In the genomic region with DNA sequence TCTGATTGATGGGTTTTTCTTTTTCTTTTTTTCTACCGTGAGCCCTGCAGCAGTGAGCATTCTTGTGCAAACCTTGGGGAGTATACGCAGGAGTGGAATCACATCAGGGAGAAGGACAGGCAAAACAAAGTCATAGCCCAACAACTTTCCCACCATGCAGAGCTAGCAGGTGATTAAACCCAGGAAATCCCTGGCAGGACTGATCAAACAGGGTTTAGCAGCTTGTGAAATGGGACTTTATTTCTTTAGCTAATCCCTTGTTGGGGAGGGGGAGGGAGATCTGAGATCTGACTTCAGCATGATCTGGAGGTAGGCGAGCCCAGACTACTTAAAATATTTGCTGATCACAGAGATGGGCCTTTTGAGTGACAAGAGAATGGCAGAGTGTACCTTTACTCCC, we compare ENCODE assay signal across 22 cellular contexts.
DNase-seq lines count a peak whose midpoint lies in the region; ATAC-seq and TF ChIP-seq lines count a peak whose summit lies in the region.
"Had no signal": no experiment of that assay in that cellular context is flagged by ENCODE, and none has a peak within 500 bp of the region (broad histone marks: within the 10 kb centered on the region; RNA-seq: fewer than 3 reads in every experiment).

No MANE protein-coding gene starts in this region.

- H3K27ac ChIP-seq in WERI-Rb-1 = no peak overlapping the region
- H3K27ac ChIP-seq: A549; BLaER1 treated with 17β-estradiol and CSF1 and Interleukin-3, amounts not matched to agents 10 nM and 100 nM; GM23248 had no signal

- no peak overlapping the region for H3K4me3 ChIP-seq in WERI-Rb-1 (ENCODE audit: low read depth, low read length)
- H3K4me3 ChIP-seq: A549; BLaER1 treated with 17β-estradiol and CSF1 and Interleukin-3, amounts not matched to agents 10 nM and 100 nM; GM23248 had no signal

- H3K36me3 Mint-ChIP-seq in nephron progenitor cell (ENCODE audit: low read depth) = no peaks in the 10 kb centered on the region
- H3K36me3 Mint-ChIP-seq: CD14-positive monocyte had no signal

- H3K27ac Mint-ChIP-seq in nephron progenitor cell = peak overlapping the region; percentile 11
- H3K27ac Mint-ChIP-seq: CD14-positive monocyte; CD4-positive, alpha-beta T cell; CD8-positive, alpha-beta memory T cell had no signal

- no peak overlapping the region for H3K4me3 Mint-ChIP-seq in nephron progenitor cell
- H3K4me3 Mint-ChIP-seq: CD14-positive monocyte; CD4-positive, alpha-beta T cell; CD8-positive, alpha-beta memory T cell had no signal

- no peak for TF ChIP-seq CTCF in WERI-Rb-1 (IDR thresholded peaks at IDR 0.05; ENCODE audit: low read depth, low read length)
- no peak for TF ChIP-seq CTCF in nephron progenitor cell (IDR thresholded peaks at IDR 0.05)

- DNase-seq in NCI-H82 (lab: John Stamatoyannopoulos, UW) (peak; percentile 88), WERI-Rb-1 (peak; percentile 66), nephron progenitor cell (no peak), SK-N-DZ (ENCODE audit: low spot score) (no peak), left colon (no peak)
- DNase-seq: 8988T; ACHN; AML-193; BE2C; CD4-positive, alpha-beta T cell; CD8-positive, alpha-beta memory T cell; DMS53; DMS79 treated with DMSO at 0.1 percent for 48 hours; GF-D8; GM23248; H7; HCEC 1CT had no signal

- H3K36me3 ChIP-seq in WERI-Rb-1 = no peaks in the 10 kb centered on the region
- H3K36me3 ChIP-seq: BE2C; BLaER1 treated with 17β-estradiol and CSF1 and Interleukin-3, amounts not matched to agents 10 nM and 100 nM had no signal

- no peak for ATAC-seq in left colon
- no peak for ATAC-seq in HG03565 (IDR thresholded peaks at IDR 0.05; ENCODE audit: unreplicated experiment)
- ATAC-seq in esophagus mucosa = no peak
- ATAC-seq: A549 had no signal

- peaks cover 8% of the 10 kb centered on the region for H3K27me3 Mint-ChIP-seq in nephron progenitor cell (ENCODE audit: low read depth, poor library complexity)
- H3K27me3 Mint-ChIP-seq: CD4-positive, alpha-beta T cell had no signal

- no peaks in the 10 kb centered on the region for H3K27me3 ChIP-seq in WERI-Rb-1 (ENCODE audit: insufficient read depth, low read depth, severe bottlenecking)
- H3K27me3 ChIP-seq: BE2C; BLaER1 treated with 17β-estradiol and CSF1 and Interleukin-3, amounts not matched to agents 10 nM and 100 nM had no signal

- H3K9me3 ChIP-seq in WERI-Rb-1 (ENCODE audit: severe bottlenecking) = no peaks in the 10 kb centered on the region
- H3K9me3 ChIP-seq: A549; BE2C; BLaER1 treated with 17β-estradiol and CSF1 and Interleukin-3, amounts not matched to agents 10 nM and 100 nM had no signal

- peaks cover 38% of the 10 kb centered on the region for H3K4me1 Mint-ChIP-seq in nephron progenitor cell
- H3K4me1 Mint-ChIP-seq: CD14-positive monocyte had no signal

- H3K9me3 Mint-ChIP-seq in nephron progenitor cell = no peaks in the 10 kb centered on the region
- H3K9me3 Mint-ChIP-seq: CD4-positive, alpha-beta T cell; CD8-positive, alpha-beta memory T cell had no signal

- intact Hi-C loops in left colon (cut with DNase I, micrococcal nuclease) = no loop called here

Comparison
In these comparisons a context has a peak if more than half of its experiments do, and no peak if none do; other contexts are left out.
1. DNase-seq: peak in NCI-H82 (single experiment) and WERI-Rb-1 (single experiment); none in nephron progenitor cell (single experiment), SK-N-DZ (single experiment) and left colon (0 of 2).